In the genomic region with DNA sequence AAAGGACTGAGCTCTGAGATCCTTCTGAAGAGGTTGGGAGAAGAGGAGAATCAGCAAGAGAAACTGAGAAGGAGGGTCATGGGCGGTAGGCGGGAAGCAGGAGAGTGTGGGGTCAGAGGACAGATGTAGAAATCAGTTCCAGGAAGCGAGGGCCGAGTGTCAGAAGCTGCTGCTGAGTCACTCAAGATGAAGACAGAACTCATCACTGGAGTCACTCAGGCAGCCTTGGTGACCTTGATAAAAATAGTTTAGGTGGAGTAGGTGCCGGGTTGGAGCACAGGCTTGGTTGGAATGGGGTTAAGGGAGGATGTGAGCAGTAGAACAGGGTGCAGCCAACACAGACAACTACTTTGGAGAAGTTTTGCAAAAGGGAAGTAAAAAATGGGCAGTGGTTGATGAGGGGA, we compare ENCODE assay signal across 13 cellular contexts. TPM values are rescaled to one million over a fixed set of nuclear protein-coding genes. Genes with fewer than 3 reads are reported as not detected.
DNase-seq lines count a peak whose midpoint lies in the region.
"Had no signal": no experiment of that assay in that cellular context is flagged by ENCODE, and none has a peak within 500 bp of the region (broad histone marks: within the 10 kb centered on the region; RNA-seq: fewer than 3 reads in every experiment).

No MANE protein-coding gene starts in this region.

- POLR2A ChIA-PET in CD4-positive, alpha-beta memory T cell (lab: Charles Lee; ENCODE audit: partially characterized antibody) = no interaction called here

- H3K27ac ChIP-seq in CD4-positive, alpha-beta memory T cell (ENCODE audit: low read depth, low read length) = no peak overlapping the region
- no peak overlapping the region for H3K27ac ChIP-seq in neuronal stem cell (replicated peaks; ENCODE audit: low read length)

- no peaks in the 10 kb centered on the region for H3K27me3 ChIP-seq in CD4-positive, alpha-beta memory T cell (ENCODE audit: insufficient read depth, low read length)
- H3K27me3 ChIP-seq in neuronal stem cell (ENCODE audit: control insufficient read depth in 3 of 3, insufficient read depth in 3 of 3, low read depth in 1 of 3, low read length in 3 of 3) = no peaks in the 10 kb centered on the region

- H3K18ac ChIP-seq in neuronal stem cell (ENCODE audit: low read length) = no peak overlapping the region

- H2AFZ ChIP-seq in neuronal stem cell (ENCODE audit: low read length) = peak overlapping the region; percentile 56

- no peaks in the 10 kb centered on the region for H3K36me3 ChIP-seq in CD4-positive, alpha-beta memory T cell (ENCODE audit: insufficient read depth, low read length)
- H3K36me3 ChIP-seq in neuronal stem cell (replicated peaks in 1 of 2; ENCODE audit: control insufficient read depth in 2 of 2, insufficient read depth in 2 of 2, low read length in 2 of 2) = no peaks in the 10 kb centered on the region

- H3K4me3 Mint-ChIP-seq in CD4-positive, alpha-beta memory T cell = no peak overlapping the region
- peak overlapping the region; percentile 67 for H3K4me3 Mint-ChIP-seq in dendritic cell treated with granulocyte-macrophage colony-stimulating factor and Interleukin-4, amounts not matched to agents 40 ng/mL and 50 ng/mL, for 4 days

- no peak overlapping the region for H3K9ac ChIP-seq in neuronal stem cell (ENCODE audit: low read depth, low read length, poor library complexity)

- H2AK5ac ChIP-seq in neuronal stem cell (ENCODE audit: low read depth, low read length) = no peak overlapping the region

- H3K9me3 Mint-ChIP-seq in CD4-positive, alpha-beta memory T cell = no peaks in the 10 kb centered on the region
- no peaks in the 10 kb centered on the region for H3K9me3 Mint-ChIP-seq in dendritic cell treated with granulocyte-macrophage colony-stimulating factor and Interleukin-4, amounts not matched to agents 40 ng/mL and 50 ng/mL, for 4 days

- no peak for DNase-seq in CD4-positive, alpha-beta memory T cell
- DNase-seq in OCI-M1 (lab: John Stamatoyannopoulos, UW) (peak; percentile 94), neuronal stem cell (ENCODE audit: low spot score) (no peak), islet precursor cell (no peak), G401 (ENCODE audit: low spot score) (no peak), DMS53 treated with DMSO at 0.1 percent for 48 hours (lab: John Stamatoyannopoulos, UW; ENCODE audit: unreplicated experiment) (no peak), NCI-H748 (lab: John Stamatoyannopoulos, UW; ENCODE audit: unreplicated experiment) (no peak)
- DNase-seq: DND-41, NCI-H1105 had no signal

- H4K91ac ChIP-seq in neuronal stem cell (ENCODE audit: low read depth, low read length, poor library complexity) = no peak overlapping the region

- no peak overlapping the region for H4K8ac ChIP-seq in neuronal stem cell (ENCODE audit: low read depth, low read length)

- in situ Hi-C loops in G401 (cut with HindIII; ENCODE audit: low sequenced_read_pairs) = no loop called here

- peaks cover 11 to 21% (median 13%) of the 10 kb centered on the region in 4 donors for H3K4me1 Mint-ChIP-seq in CD4-positive, alpha-beta memory T cell
- peaks cover 62% of the 10 kb centered on the region for H3K4me1 Mint-ChIP-seq in dendritic cell treated with granulocyte-macrophage colony-stimulating factor and Interleukin-4, amounts not matched to agents 40 ng/mL and 50 ng/mL, for 4 days (ENCODE audit: low read depth)

- H3K4ac ChIP-seq in neuronal stem cell (ENCODE audit: low read length) = no peak overlapping the region

- no peak overlapping the region for H3K4me2 ChIP-seq in neuronal stem cell (ENCODE audit: insufficient read depth, low read length, poor library complexity, severe bottlenecking)

- no peaks in the 10 kb centered on the region for H3K27me3 Mint-ChIP-seq in CD4-positive, alpha-beta memory T cell
- no peaks in the 10 kb centered on the region for H3K27me3 Mint-ChIP-seq in dendritic cell treated with granulocyte-macrophage colony-stimulating factor and Interleukin-4, amounts not matched to agents 40 ng/mL and 50 ng/mL, for 4 days

- no peak overlapping the region for H3K4me3 ChIP-seq in CD4-positive, alpha-beta memory T cell (ENCODE audit: low read length in 2 of 2)
- no peak overlapping the region for H3K4me3 ChIP-seq in neuronal stem cell (ENCODE audit: low read length in 2 of 2)

- no peak overlapping the region for H3K23ac ChIP-seq in neuronal stem cell (ENCODE audit: low read depth, low read length, poor library complexity)

- no peaks in the 10 kb centered on the region for H3K36me3 Mint-ChIP-seq in CD4-positive, alpha-beta memory T cell
- no peaks in the 10 kb centered on the region for H3K36me3 Mint-ChIP-seq in dendritic cell treated with granulocyte-macrophage colony-stimulating factor and Interleukin-4, amounts not matched to agents 40 ng/mL and 50 ng/mL, for 4 days (ENCODE audit: low read depth)

- H2BK120ac ChIP-seq in neuronal stem cell (ENCODE audit: low read depth, low read length) = no peak overlapping the region

- H2BK5ac ChIP-seq in neuronal stem cell (ENCODE audit: low read length) = no peak overlapping the region

- H3K9me3 ChIP-seq in CD4-positive, alpha-beta memory T cell (ENCODE audit: control insufficient read depth in 1 of 2, low read length in 2 of 2) = no peaks in the 10 kb centered on the region
- no peaks in the 10 kb centered on the region for H3K9me3 ChIP-seq in neuronal stem cell (replicated peaks in 1 of 2; ENCODE audit: control insufficient read depth in 2 of 2, insufficient read depth in 1 of 2, low read depth in 1 of 2, low read length in 2 of 2)

- no peak overlapping the region for H2BK15ac ChIP-seq in neuronal stem cell (ENCODE audit: low read length)

- H3K4me1 ChIP-seq in CD4-positive, alpha-beta memory T cell (ENCODE audit: insufficient read depth, low read length) = peaks cover 8% of the 10 kb centered on the region
- no peaks in the 10 kb centered on the region for H3K4me1 ChIP-seq in neuronal stem cell (ENCODE audit: control insufficient read depth in 2 of 2, insufficient read depth in 1 of 2, low read depth in 1 of 2, low read length in 2 of 2)

- H3K14ac ChIP-seq in neuronal stem cell (ENCODE audit: low read length) = no peak overlapping the region

- H3K27ac Mint-ChIP-seq in CD4-positive, alpha-beta memory T cell = peak overlapping the region in 4 of 7 donors; percentile 0 to 64 (median 30)
- H3K27ac Mint-ChIP-seq in dendritic cell treated with granulocyte-macrophage colony-stimulating factor and Interleukin-4, amounts not matched to agents 40 ng/mL and 50 ng/mL, for 4 days = peak overlapping the region; percentile 93

- no peaks in the 10 kb centered on the region for H3K79me1 ChIP-seq in neuronal stem cell (ENCODE audit: low read depth, low read length)

- intact Hi-C loops in CD4-positive, alpha-beta memory T cell (cut with micrococcal nuclease) = no loop called here
- intact Hi-C loops in dendritic cell treated with granulocyte-macrophage colony-stimulating factor and Interleukin-4, amounts not matched to agents 40 ng/mL and 50 ng/mL, for 4 days (cut with micrococcal nuclease) = no loop called here

- no CpG with 5 or more reads among the region's 5 CpGs for WGBS in neuronal stem cell (ENCODE audit: extremely low coverage in 2 of 2, insufficient read length in 2 of 2, insufficient replicate concordance in 1 of 2), 2 donors

- no peak overlapping the region for H2BK12ac ChIP-seq in neuronal stem cell (ENCODE audit: low read length)

- CTCF ChIA-PET in CD4-positive, alpha-beta memory T cell (lab: Charles Lee; ENCODE audit: partially characterized antibody) = no interaction called here

RNA-seq across cellular contexts. Expression of a gene that starts 6.1 kb away (rescaled TPM):
- total RNA-seq in CD4-positive, alpha-beta memory T cell = 1 to 10 TPM; 1.4 to 2.2 TPM
- 1 to 10 TPM; 2.0 to 2.1 TPM for polyA plus RNA-seq in CD4-positive, alpha-beta memory T cell
- 0.01 TPM for polyA plus RNA-seq in neuronal stem cell (2013, experiment 1 of 2)
- polyA plus RNA-seq in neuronal stem cell (2013, experiment 2 of 2) = 0.01 TPM
- total RNA-seq in G401 (2014; rRNA removed; shearing (Covaris generic)) = 0.27 and 3.1 TPM in 2 replicates
- total RNA-seq: pulmonary artery endothelial cell had no signal

RNA-seq across cellular contexts. Expression of a gene that starts 36.7 kb away (rescaled TPM):
- not detected for total RNA-seq in CD4-positive, alpha-beta memory T cell
- not detected for polyA plus RNA-seq in CD4-positive, alpha-beta memory T cell
- not detected for polyA plus RNA-seq in neuronal stem cell (2013, experiment 1 of 2)
- not detected for polyA plus RNA-seq in neuronal stem cell (2013, experiment 2 of 2)
- not detected in 2 replicates for total RNA-seq in G401 (2014; rRNA removed; shearing (Covaris generic))
- total RNA-seq: activated CD8-positive, alpha-beta memory T cell treated with anti-CD3 and anti-CD28 coated beads for 36 hours; pulmonary artery endothelial cell had no signal
- polyA plus RNA-seq: esophagus had no signal

RNA-seq across cellular contexts. Expression of a gene that starts 39.7 kb away (rescaled TPM):
- total RNA-seq in CD4-positive, alpha-beta memory T cell = not detected
- not detected for polyA plus RNA-seq in CD4-positive, alpha-beta memory T cell
- polyA plus RNA-seq in neuronal stem cell (2013, experiment 1 of 2) = 0.03 TPM
- polyA plus RNA-seq in neuronal stem cell (2013, experiment 2 of 2) = 0.01 TPM
- not detected in 2 replicates for total RNA-seq in G401 (2014; rRNA removed; shearing (Covaris generic))
- total RNA-seq: activated CD8-positive, alpha-beta memory T cell treated with anti-CD3 and anti-CD28 coated beads for 36 hours; pulmonary artery endothelial cell had no signal

RNA-seq across cellular contexts. Expression of a gene that starts 51.1 kb away (rescaled TPM):
- total RNA-seq in CD4-positive, alpha-beta memory T cell = 10 to 100 TPM; 25.9 to 26.6 TPM
- polyA plus RNA-seq in CD4-positive, alpha-beta memory T cell = 10 to 100 TPM; 52.4 to 60.6 TPM
- 0.63 TPM for polyA plus RNA-seq in neuronal stem cell (2013, experiment 1 of 2)
- 0.40 TPM for polyA plus RNA-seq in neuronal stem cell (2013, experiment 2 of 2)
- 17.2 and 27.2 TPM in 2 replicates for total RNA-seq in G401 (2014; rRNA removed; shearing (Covaris generic))
